Comparison of ENCODE assay signal across 8 cellular contexts in genomic region chr1:24201941-24202440, GRCh38. TPM values are rescaled to one million over a fixed set of nuclear protein-coding genes. Genes with fewer than 3 reads are reported as not detected.
DNase-seq lines count a peak whose midpoint lies in the region; ATAC-seq and TF ChIP-seq lines count a peak whose summit lies in the region.

No MANE protein-coding gene starts in this region.

- no peaks in the 10 kb centered on the region for H3F3A ChIP-seq in PC-3 (ENCODE audit: low read length, unreplicated experiment)
- no peaks in the 10 kb centered on the region for H3F3A ChIP-seq in neural progenitor cell (ENCODE audit: low read depth)

- peak overlapping the region; percentile 88 for H3K27ac ChIP-seq in PC-3 (ENCODE audit: low read length)
- H3K27ac ChIP-seq in neural progenitor cell: no peak overlapping the region
- no peak overlapping the region for H3K27ac ChIP-seq in upper lobe of right lung

- DNase-seq in Caco-2: peak; percentile 70 to 73
- peak; percentile 89 for DNase-seq in HT1080 (ENCODE audit: low read depth)
- DNase-seq in PC-3: peak; percentile 97
- peak; percentile 19 for DNase-seq in activated effector memory CD4-positive, alpha-beta T cell treated with Interleukin-2 at 50 U/mL for 16 hours
- peak; percentile 87 for DNase-seq in fibroblast of villous mesenchyme (ENCODE audit: low read depth)
- DNase-seq in neural progenitor cell (ENCODE audit: low spot score): peak; percentile 85
- DNase-seq in upper lobe of right lung: peak; percentile 73

- H3K27ac Mint-ChIP-seq in Caco-2 (ENCODE audit: unreplicated experiment) (no peak overlapping the region), neural progenitor cell (no peak overlapping the region)

- no peaks in the 10 kb centered on the region for H3K36me3 Mint-ChIP-seq in Caco-2 (ENCODE audit: insufficient read depth, unreplicated experiment)
- no peaks in the 10 kb centered on the region for H3K36me3 Mint-ChIP-seq in neural progenitor cell

- H3K9me3 Mint-ChIP-seq in Caco-2 (ENCODE audit: unreplicated experiment): no peaks in the 10 kb centered on the region
- H3K9me3 Mint-ChIP-seq in neural progenitor cell: no peaks in the 10 kb centered on the region

- H3K9me3 ChIP-seq in Caco-2 (no peaks in the 10 kb centered on the region), PC-3 (ENCODE audit: low read length) (no peaks in the 10 kb centered on the region), neural progenitor cell (ENCODE audit: low read depth) (no peaks in the 10 kb centered on the region), upper lobe of right lung (no peaks in the 10 kb centered on the region)

- no peaks in the 10 kb centered on the region for H3K36me3 ChIP-seq in Caco-2 (ENCODE audit: control insufficient read depth, insufficient read depth, low read length)
- no peaks in the 10 kb centered on the region for H3K36me3 ChIP-seq in PC-3 (ENCODE audit: low read depth, low read length)
- no peaks in the 10 kb centered on the region for H3K36me3 ChIP-seq in neural progenitor cell
- no peaks in the 10 kb centered on the region for H3K36me3 ChIP-seq in upper lobe of right lung

- H4K20me1 ChIP-seq in PC-3 (ENCODE audit: low read length) (no peaks in the 10 kb centered on the region), neural progenitor cell (ENCODE audit: low read depth) (no peaks in the 10 kb centered on the region)

- BruUV-seq in Caco-2 (replicated peaks; lab: Mats Ljungman, UMichigan): no TSS peak
- no TSS peak for BruUV-seq in PC-3 (replicated peaks; lab: Mats Ljungman, UMichigan)

- POLR2A ChIA-PET in Caco-2 (lab: Charles Lee) (interaction anchor here (1.2 kb wide), 1 partner anchor 190 kb away, joined by 3 read pairs; no protein-coding TSS in a partner anchor), PC-3 (lab: Charles Lee; ENCODE audit: unreplicated experiment) (interaction anchor here (0.6 to 1.0 kb wide), 3 partner anchors 164 to 214 kb away, joined by 4 to 6 read pairs (median 5); partner anchors contain the start of gene NIPAL3)

- H3K9ac ChIP-seq in PC-3 (ENCODE audit: low read length) (peak overlapping the region; percentile 42), neural progenitor cell (no peak overlapping the region)

- H3K4me3 Mint-ChIP-seq in Caco-2 (ENCODE audit: unreplicated experiment) (no peak overlapping the region), neural progenitor cell (no peak overlapping the region)

- peak; percentile 83 for ATAC-seq in PC-3
- ATAC-seq in upper lobe of right lung: peak; percentile 87
- ATAC-seq in HG02981 (IDR thresholded peaks at IDR 0.05; ENCODE audit: unreplicated experiment): no peak

- intact Hi-C loops in Caco-2 (cut with micrococcal nuclease; ENCODE audit: unreplicated experiment) (loop anchor here (10.0 kb wide), 1 partner anchor 103 kb away; no protein-coding TSS in a partner anchor), PC-3 (cut with micrococcal nuclease) (loop anchor here (1.0 kb wide), 4 partner anchors 82 to 189 kb away; no protein-coding TSS in a partner anchor), upper lobe of right lung (cut with DNase I) (loop anchor here (2.0 kb wide), 1 partner anchor 191 kb away; no protein-coding TSS in a partner anchor)

- H3K4me2 ChIP-seq in PC-3 (ENCODE audit: low read length): peak overlapping the region; percentile 65
- H3K4me2 ChIP-seq in neural progenitor cell: no peak overlapping the region

- H3K4me1 ChIP-seq in Caco-2: no peaks in the 10 kb centered on the region
- peaks cover 33% of the 10 kb centered on the region for H3K4me1 ChIP-seq in PC-3 (ENCODE audit: insufficient read depth, low read length)
- H3K4me1 ChIP-seq in neural progenitor cell: no peaks in the 10 kb centered on the region
- peaks cover 8% of the 10 kb centered on the region for H3K4me1 ChIP-seq in upper lobe of right lung

- H3K4me1 Mint-ChIP-seq in Caco-2 (ENCODE audit: low read depth, unreplicated experiment) (no peaks in the 10 kb centered on the region), neural progenitor cell (peaks cover 29% of the 10 kb centered on the region)

- H2AFZ ChIP-seq in PC-3 (ENCODE audit: low read length): peak overlapping the region; percentile 27
- H2AFZ ChIP-seq in neural progenitor cell (replicated peaks): peak overlapping the region; percentile 67

- no peak overlapping the region for H3K4me3 ChIP-seq in Caco-2 (ENCODE audit: low read depth, low read length)
- no peak overlapping the region for H3K4me3 ChIP-seq in PC-3 (ENCODE audit: low read length)
- no peak overlapping the region for H3K4me3 ChIP-seq in fibroblast of villous mesenchyme (ENCODE audit: low read depth, low read length)
- H3K4me3 ChIP-seq in neural progenitor cell: no peak overlapping the region
- H3K4me3 ChIP-seq in upper lobe of right lung: no peak overlapping the region

- H3K27me3 ChIP-seq in Caco-2 (replicated peaks; ENCODE audit: control insufficient read depth, insufficient read depth, low read length): no peaks in the 10 kb centered on the region
- H3K27me3 ChIP-seq in PC-3 (ENCODE audit: low read length): no peaks in the 10 kb centered on the region
- H3K27me3 ChIP-seq in neural progenitor cell: no peaks in the 10 kb centered on the region
- no peaks in the 10 kb centered on the region for H3K27me3 ChIP-seq in upper lobe of right lung

- H3K79me2 ChIP-seq in PC-3 (ENCODE audit: low read length) (no peaks in the 10 kb centered on the region), neural progenitor cell (ENCODE audit: low read depth) (no peaks in the 10 kb centered on the region)

- H3K27me3 Mint-ChIP-seq in Caco-2 (ENCODE audit: insufficient read depth, unreplicated experiment) (no peaks in the 10 kb centered on the region), neural progenitor cell (ENCODE audit: insufficient read depth, low read depth) (peaks cover 6% of the 10 kb centered on the region)

- peak; percentile 59 to 77 for TF ChIP-seq CTCF in Caco-2 (IDR thresholded peaks at IDR 0.05; ENCODE audit: insufficient read depth in 1 of 2, low read depth in 1 of 2, low read length in 1 of 2, severe bottlenecking in 1 of 2, unreplicated experiment in 1 of 2)
- peak; percentile 89 for TF ChIP-seq CTCF in PC-3 (conservative IDR thresholded peaks at IDR 0.05; ENCODE audit: low read depth, low read length)
- peak; percentile 89 for TF ChIP-seq CTCF in fibroblast of villous mesenchyme (IDR thresholded peaks at IDR 0.05; ENCODE audit: insufficient read depth, low read depth, low read length)
- TF ChIP-seq CTCF in neural progenitor cell (IDR thresholded peaks at IDR 0.05): peak; percentile 95
- peak; percentile 82 for TF ChIP-seq CTCF in upper lobe of right lung (IDR thresholded peaks at IDR 0.05)

- CTCF ChIA-PET in Caco-2 (lab: Charles Lee): interaction anchor here (0.6 to 5.3 kb wide), 6 partner anchors 39 to 190 kb away, joined by 3 to 135 read pairs (median 4); no protein-coding TSS in a partner anchor
- CTCF ChIA-PET in PC-3 (lab: Charles Lee): interaction anchor here (0.5 to 2.3 kb wide), 27 partner anchors 12 to 417 kb away, joined by 3 to 64 read pairs (median 5); partner anchors contain the start of genes GRHL3, NIPAL3 and STPG1

- no peaks in the 10 kb centered on the region for H3K9me2 ChIP-seq in PC-3 (replicated peaks; ENCODE audit: low read length)

RNA-seq across cellular contexts. Expression of gene IFNLR1, which starts 14.9 kb away (rescaled TPM):
- total RNA-seq in Caco-2 (2022) (5.4 and 6.1 TPM in 2 replicates), PC-3 (2014; rRNA removed) (8.9 and 9.5 TPM in 2 replicates), fibroblast of villous mesenchyme (under 0.01 TPM in 1 of 2 replicates, not detected in the other), neural progenitor cell (ENCODE audit: low replicate concordance) (3.0 and 3.3 TPM in 2 replicates), upper lobe of right lung (11.1 TPM)
- total RNA-seq in HT1080 (2014; rRNA removed; shearing (Covaris generic)): not detected in 2 replicates
- polyA plus RNA-seq in HT1080 (2015; cell fraction: cytosol; rRNA removed): not detected in 2 replicates
- polyA plus RNA-seq in HT1080 (2015; cell fraction: nucleus; rRNA removed): not detected in 2 replicates

RNA-seq across cellular contexts. Expression of gene IL22RA1, which starts 59.1 kb away (rescaled TPM):
- total RNA-seq in Caco-2 (2022): 1.7 and 2.5 TPM in 2 replicates
- total RNA-seq in HT1080 (2014; rRNA removed; shearing (Covaris generic)): 0.33 and 0.64 TPM in 2 replicates
- polyA plus RNA-seq in HT1080 (2015; cell fraction: cytosol; rRNA removed): 0.14 and 0.26 TPM in 2 replicates
- polyA plus RNA-seq in HT1080 (2015; cell fraction: nucleus; rRNA removed): 0.25 and 0.46 TPM in 2 replicates
- total RNA-seq in PC-3 (2014; rRNA removed): 1.2 TPM in 2 replicates
- total RNA-seq in fibroblast of villous mesenchyme: not detected in 2 replicates
- total RNA-seq in neural progenitor cell (ENCODE audit: low replicate concordance): 0.03 TPM in 1 of 2 replicates, not detected in the other
- total RNA-seq in upper lobe of right lung: 0.87 TPM

Comparison
In these comparisons a context has a peak if more than half of its experiments do, and no peak if none do; other contexts are left out.
1. DNase-seq: peak in every context shown above with its lines; median percentile 97 in PC-3; 89 in HT1080; 87 in fibroblast of villous mesenchyme; 85 in neural progenitor cell; 73 in upper lobe of right lung; 72 in Caco-2; 19 in activated effector memory CD4-positive, alpha-beta T cell treated with Interleukin-2 at 50 U/mL for 16 hours.